Comparison of ENCODE assay signal across 8 cellular contexts in the genomic region with DNA sequence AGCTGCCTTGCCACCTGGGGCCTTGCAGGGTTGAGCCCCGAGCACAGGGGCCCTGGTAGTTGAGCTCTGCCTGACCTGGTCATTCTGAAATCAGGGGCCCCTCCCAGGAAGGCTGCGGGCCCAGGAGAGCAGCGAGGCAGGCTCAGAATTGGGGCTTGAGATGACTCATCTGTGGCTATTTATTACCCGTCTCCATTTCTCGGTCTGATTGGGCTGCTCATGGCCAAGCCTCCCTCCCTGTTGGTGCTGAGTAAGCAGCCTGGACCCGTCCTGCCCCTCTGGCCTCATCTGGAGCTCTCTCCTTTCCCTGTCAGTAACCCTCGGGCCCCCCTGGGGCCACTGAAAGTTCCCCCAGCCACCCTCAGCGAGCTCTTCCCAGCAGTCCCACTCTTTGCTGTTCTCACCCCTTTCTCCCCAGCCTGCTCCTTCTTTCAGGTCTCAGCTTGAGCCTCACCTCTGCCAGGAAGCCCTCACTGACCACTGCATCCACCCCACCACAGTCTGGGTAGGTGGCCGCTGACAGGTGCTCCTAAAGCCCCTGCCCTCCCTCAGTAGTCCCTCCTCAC. TPM values are rescaled to one million over a fixed set of nuclear protein-coding genes. Genes with fewer than 3 reads are reported as not detected.
DNase-seq lines count a peak whose midpoint lies in the region; ATAC-seq and TF ChIP-seq lines count a peak whose summit lies in the region.

No MANE protein-coding gene starts in this region.

- no peak overlapping the region for H3K4me3 Mint-ChIP-seq in activated naive CD4-positive, alpha-beta T cell treated with anti-CD3 and anti-CD28 coated beads, Interleukin-2, amount 10 ng/mL, durations not matched to agents 7 days and 5 days
- peak overlapping the region; percentile 66 for H3K4me3 Mint-ChIP-seq in stimulated activated effector memory CD8-positive, alpha-beta T cell treated with anti-CD3 and anti-CD28 coated beads, Interleukin-12 subunit alpha, Interleukin-12 subunit beta, amount 100 ng/mL, for 72 hours

- H2AK5ac ChIP-seq in IMR-90 (ENCODE audit: low read depth, low read length) = no peak overlapping the region

- in situ Hi-C loops in IMR-90 (cut with MboI; ENCODE audit: low sequenced_read_pairs) = no loop called here

- no peak overlapping the region for H2BK15ac ChIP-seq in IMR-90 (ENCODE audit: low read depth, low read length)

- no peaks in the 10 kb centered on the region for H3K9me3 Mint-ChIP-seq in activated naive CD4-positive, alpha-beta T cell treated with anti-CD3 and anti-CD28 coated beads, Interleukin-2, amount 10 ng/mL, durations not matched to agents 7 days and 5 days
- no peaks in the 10 kb centered on the region for H3K9me3 Mint-ChIP-seq in stimulated activated effector memory CD8-positive, alpha-beta T cell treated with anti-CD3 and anti-CD28 coated beads, Interleukin-12 subunit alpha, Interleukin-12 subunit beta, amount 100 ng/mL, for 72 hours

- H3K4me1 ChIP-seq in IMR-90 (ENCODE audit: control insufficient read depth, insufficient read depth, low read length) = peaks cover 5% of the 10 kb centered on the region; the same call in 1 of the 2 replicates

- peak overlapping the region; percentile 8 for H2AK9ac ChIP-seq in IMR-90 (replicated peaks; ENCODE audit: low read depth, low read length, poor library complexity)

- H3K27ac Mint-ChIP-seq in activated naive CD4-positive, alpha-beta T cell treated with anti-CD3 and anti-CD28 coated beads, Interleukin-2, amount 10 ng/mL, durations not matched to agents 7 days and 5 days = peak overlapping the region; percentile 19
- peak overlapping the region; percentile 91 for H3K27ac Mint-ChIP-seq in stimulated activated effector memory CD8-positive, alpha-beta T cell treated with anti-CD3 and anti-CD28 coated beads, Interleukin-12 subunit alpha, Interleukin-12 subunit beta, amount 100 ng/mL, for 72 hours

- TF ChIP-seq POLR2A in IMR-90 (IDR thresholded peaks at IDR 0.05; ENCODE audit: low read depth, low read length) = no peak

- no peaks in the 10 kb centered on the region for H3K9me3 ChIP-seq in IMR-90 (ENCODE audit: control insufficient read depth, insufficient read depth, low read length)

- H2BK5ac ChIP-seq in IMR-90 (ENCODE audit: low read depth, low read length, poor library complexity, severe bottlenecking) = no peak overlapping the region

- DNase-seq in activated T-cell treated with anti-CD3 and anti-CD28 coated beads for 48 hours (ENCODE audit: low read depth) (peak; percentile 37), H4 (ENCODE audit: low spot score) (peak; percentile 75), IMR-90 (peak; percentile 83), hepatic stellate cell (ENCODE audit: low spot score) (peak; percentile 93), DMS153 treated with DMSO at 0.1 percent for 48 hours (lab: John Stamatoyannopoulos, UW; ENCODE audit: unreplicated experiment) (no peak)
- no peak for DNase-seq in activated T-cell treated with anti-CD3 and anti-CD28 coated beads, Interleukin-2, amount 50 U/mL, for 1 hour
- no peak for DNase-seq in activated naive CD4-positive, alpha-beta T cell treated with anti-CD3 and anti-CD28 coated beads, Interleukin-2, amount 10 ng/mL, durations not matched to agents 7 days and 5 days
- peak in 1 of 2 donors; percentile 86 for DNase-seq in stimulated activated effector memory CD8-positive, alpha-beta T cell treated with anti-CD3 and anti-CD28 coated beads, Interleukin-12 subunit alpha, Interleukin-12 subunit beta, amount 100 ng/mL, for 72 hours (ENCODE audit: low spot score in 2 of 2)

- H2AFZ ChIP-seq in IMR-90 (replicated peaks; ENCODE audit: low read length, poor library complexity) = peak overlapping the region; percentile 89

- H4K8ac ChIP-seq in IMR-90 (ENCODE audit: low read depth in 2 of 2, low read length in 2 of 2) = 0 out of 4 replicates have a peak overlapping the region, but pooled peaks of 1 of the 2 experiments have one; percentile 14

- no TSS peak for BruUV-seq in IMR-90 (replicated peaks; lab: Mats Ljungman, UMichigan)

- intact Hi-C loops in IMR-90 (cut with micrococcal nuclease) = no loop called here

- no peak for TF ChIP-seq RAD21 in IMR-90 (IDR thresholded peaks at IDR 0.05; ENCODE audit: low read length)

- H3K14ac ChIP-seq in IMR-90 (replicated peaks; ENCODE audit: low read depth, low read length) = no peak overlapping the region

- peaks cover 12% of the 10 kb centered on the region for H3K27me3 ChIP-seq in IMR-90 (ENCODE audit: control insufficient read depth, insufficient read depth, low read length)

- peaks cover 15% of the 10 kb centered on the region for H3K27me3 Mint-ChIP-seq in activated naive CD4-positive, alpha-beta T cell treated with anti-CD3 and anti-CD28 coated beads, Interleukin-2, amount 10 ng/mL, durations not matched to agents 7 days and 5 days

- dilution Hi-C loops in IMR-90 (cut with HindIII; ENCODE audit: low sequenced_read_pairs, unreplicated experiment) = no loop called here

- 20% methylated on average over 6 of the region's 9 CpGs; no CpG with 5 or more reads in 1 of the 2 experiments for WGBS in IMR-90 (ENCODE audit: extremely low coverage in 2 of 2, insufficient read length in 1 of 2), 2 experiments

- no peaks in the 10 kb centered on the region for H4K20me1 ChIP-seq in IMR-90 (ENCODE audit: insufficient read depth, low read length)

- no peak overlapping the region for H3K9ac ChIP-seq in IMR-90 (ENCODE audit: low read depth, low read length)

- H3K4ac ChIP-seq in IMR-90 (ENCODE audit: low read depth, low read length) = peak overlapping the region; percentile 39; the same call in 1 of the 2 replicates

- H3K4me2 ChIP-seq in IMR-90 (ENCODE audit: low read depth, low read length) = peak overlapping the region; percentile 39; the same call in 1 of the 2 replicates

- CTCF ChIA-PET in IMR-90 (lab: Yijun Ruan, JAX) = interaction anchor here (1.1 kb wide), 1 partner anchor 27 kb away, joined by 4 read pairs; no protein-coding TSS in a partner anchor
- CTCF ChIA-PET in activated naive CD4-positive, alpha-beta T cell treated with anti-CD3 and anti-CD28 coated beads, Interleukin-2, amount 10 ng/mL, durations not matched to agents 7 days and 5 days (lab: Charles Lee) = interaction anchor here (1.7 kb wide), 2 partner anchors 14 to 27 kb away, joined by 3 to 6 read pairs; no protein-coding TSS in a partner anchor

- no peak overlapping the region; the same call in 1 of the 2 replicates for H3K18ac ChIP-seq in IMR-90 (ENCODE audit: low read depth, low read length)

- no peak overlapping the region for H3K56ac ChIP-seq in IMR-90 (ENCODE audit: extremely low read depth, insufficient read depth, low read length)

- H3K4me3 ChIP-seq in IMR-90 (ENCODE audit: insufficient read depth, low read depth, low read length) = no peak overlapping the region

- 0 out of 2 replicates have a peak, but pooled peaks cover under 1% of the 10 kb centered on the region for H3K9me1 ChIP-seq in IMR-90 (ENCODE audit: insufficient read depth, low read length)

- peak; percentile 99 for ATAC-seq in IMR-90 (ENCODE audit: low read depth)
- peak; percentile 70 for ATAC-seq in stimulated activated effector memory CD8-positive, alpha-beta T cell treated with anti-CD3 and anti-CD28 coated beads, Interleukin-12 subunit alpha, Interleukin-12 subunit beta, amount 100 ng/mL, for 72 hours

- H4K5ac ChIP-seq in IMR-90 (ENCODE audit: low read depth, low read length) = no peak overlapping the region

- POLR2A ChIA-PET in IMR-90 (lab: Charles Lee; ENCODE audit: unreplicated experiment) = interaction anchor here (0.6 kb wide), 1 partner anchor 122 kb away, joined by 5 read pairs; no protein-coding TSS in a partner anchor

- no peak overlapping the region for H3K23ac ChIP-seq in IMR-90 (ENCODE audit: low read depth, low read length)

- no peak overlapping the region for H2BK20ac ChIP-seq in IMR-90 (ENCODE audit: low read depth, low read length)

- no peaks in the 10 kb centered on the region for H3K36me3 ChIP-seq in IMR-90 (ENCODE audit: control insufficient read depth, insufficient read depth, low read length)

- peaks cover 14% of the 10 kb centered on the region for H3K4me1 Mint-ChIP-seq in activated naive CD4-positive, alpha-beta T cell treated with anti-CD3 and anti-CD28 coated beads, Interleukin-2, amount 10 ng/mL, durations not matched to agents 7 days and 5 days
- peaks cover 50% of the 10 kb centered on the region for H3K4me1 Mint-ChIP-seq in stimulated activated effector memory CD8-positive, alpha-beta T cell treated with anti-CD3 and anti-CD28 coated beads, Interleukin-12 subunit alpha, Interleukin-12 subunit beta, amount 100 ng/mL, for 72 hours

- no peak overlapping the region for H4K91ac ChIP-seq in IMR-90 (ENCODE audit: insufficient read depth, low read depth, low read length)

- H3K27ac ChIP-seq in IMR-90 (ENCODE audit: insufficient read depth, low read length) = no peak overlapping the region

- no peak overlapping the region for H2BK120ac ChIP-seq in IMR-90 (ENCODE audit: low read depth, low read length)

- no peaks in the 10 kb centered on the region for H3K79me1 ChIP-seq in IMR-90 (ENCODE audit: low read depth in 1 of 2, low read length in 2 of 2)

- no peak for TF ChIP-seq CTCF in IMR-90 (conservative IDR thresholded peaks at IDR 0.05; ENCODE audit: low read depth, low read length)

- no peaks in the 10 kb centered on the region for H3K36me3 Mint-ChIP-seq in activated naive CD4-positive, alpha-beta T cell treated with anti-CD3 and anti-CD28 coated beads, Interleukin-2, amount 10 ng/mL, durations not matched to agents 7 days and 5 days
- peaks cover 10% of the 10 kb centered on the region for H3K36me3 Mint-ChIP-seq in stimulated activated effector memory CD8-positive, alpha-beta T cell treated with anti-CD3 and anti-CD28 coated beads, Interleukin-12 subunit alpha, Interleukin-12 subunit beta, amount 100 ng/mL, for 72 hours

TF ChIP-seq in IMR-90, 13 proteins besides CTCF, POLR2A, EP300 and RAD21:
- TF ChIP-seq FOS (IDR thresholded peaks at IDR 0.05; ENCODE audit: low read depth, low read length) (peak; percentile 85), MAFK (IDR thresholded peaks at IDR 0.05; ENCODE audit: low read depth, low read length) (peak; percentile 88), CEBPB (IDR thresholded peaks at IDR 0.05; ENCODE audit: low read depth, low read length) (no peak), CHD1 (IDR thresholded peaks at IDR 0.05; ENCODE audit: low read depth, low read length) (no peak), MAZ (IDR thresholded peaks at IDR 0.05; ENCODE audit: borderline replicate concordance, low read depth, low read length) (peak; percentile 68; the same call in 1 of the 2 replicates)

RNA-seq across cellular contexts. Expression of a gene that starts 11.0 kb away (rescaled TPM):
- total RNA-seq in H4 (2014; rRNA removed; shearing (Covaris generic)) = 0.02 TPM in 1 of 2 replicates, not detected in the other
- under 0.01 TPM in 2 replicates for total RNA-seq in IMR-90 (2012; rRNA removed)
- 0.31 and 0.37 TPM in 2 replicates for polyA plus RNA-seq in IMR-90 (2012; rRNA removed)
- polyA plus RNA-seq in IMR-90 (2012; cell fraction: cytosol; rRNA removed) = 0.35 and 0.56 TPM in 2 replicates
- polyA plus RNA-seq in IMR-90 (2012; cell fraction: nucleus; rRNA removed; ENCODE audit: low replicate concordance) = 0.54 and 0.72 TPM in 2 replicates

RNA-seq across cellular contexts. Expression of a gene that starts 32.8 kb away (rescaled TPM):
- total RNA-seq in H4 (2014; rRNA removed; shearing (Covaris generic)) = 15.3 and 18.6 TPM in 2 replicates
- total RNA-seq in IMR-90 (2012; rRNA removed) = 12.2 and 14.2 TPM in 2 replicates
- polyA plus RNA-seq in IMR-90 (2012; rRNA removed) = 23.7 and 28.7 TPM in 2 replicates
- polyA plus RNA-seq in IMR-90 (2012; cell fraction: cytosol; rRNA removed) = 12.9 and 18.5 TPM in 2 replicates
- polyA plus RNA-seq in IMR-90 (2012; cell fraction: nucleus; rRNA removed; ENCODE audit: low replicate concordance) = 74.8 and 224 TPM in 2 replicates

Comparison
In these comparisons a context has a peak if more than half of its experiments do, and no peak if none do; other contexts are left out.
1. DNase-seq: peak in activated T-cell treated with anti-CD3 and anti-CD28 coated beads for 48 hours (single experiment), H4 (single experiment), IMR-90 (single experiment) and hepatic stellate cell (single experiment); none in activated T-cell treated with anti-CD3 and anti-CD28 coated beads, Interleukin-2, amount 50 U/mL, for 1 hour (single experiment), activated naive CD4-positive, alpha-beta T cell treated with anti-CD3 and anti-CD28 coated beads, Interleukin-2, amount 10 ng/mL, durations not matched to agents 7 days and 5 days (single experiment) and DMS153 treated with DMSO at 0.1 percent for 48 hours (single experiment).